8 cellular contexts compared by ENCODE assay signal in the genomic region with DNA sequence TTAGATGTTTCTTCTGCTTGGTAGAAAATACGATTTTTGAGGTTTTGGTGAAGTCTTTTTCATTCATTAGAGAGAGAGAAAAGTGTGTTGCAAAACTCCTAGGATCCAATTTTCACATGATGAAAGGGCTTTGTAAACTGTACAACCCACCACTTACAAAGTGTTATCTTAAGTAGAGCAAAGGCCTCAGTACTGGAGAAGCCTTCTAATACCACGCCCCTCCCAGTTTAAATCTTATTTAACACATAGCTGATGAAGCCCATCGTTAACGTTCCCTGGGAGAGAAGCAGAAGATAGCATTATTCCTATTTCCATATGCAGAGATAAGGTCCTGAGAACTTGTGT. TPM values are rescaled to one million over a fixed set of nuclear protein-coding genes. Genes with fewer than 3 reads are reported as not detected.
DNase-seq lines count a peak whose midpoint lies in the region; ATAC-seq, FAIRE-seq and TF ChIP-seq lines count a peak whose summit lies in the region.

No MANE protein-coding gene starts in this region.

- H3K4me1 ChIP-seq in ascending aorta: peaks cover 3 to 11% of the 10 kb centered on the region in 2 donors

- H3K9me3 ChIP-seq in ascending aorta: no peaks in the 10 kb centered on the region

- intact Hi-C loops in ascending aorta (cut with DNase I) (loop anchor here (5.0 to 10.0 kb wide), 5 partner anchors 59 to 428 kb away; no protein-coding TSS in a partner anchor), head of caudate nucleus (cut with DNase I) (loop anchor here (10.0 kb wide), 1 partner anchor 52 kb away; no protein-coding TSS in a partner anchor)

- H3K27me3 ChIP-seq in ascending aorta (no peaks in the 10 kb centered on the region), kidney epithelial cell (ENCODE audit: control insufficient read depth, insufficient read depth, low read length) (no peaks in the 10 kb centered on the region)

- no peak for TF ChIP-seq CTCF in ascending aorta (IDR thresholded peaks at IDR 0.05)
- TF ChIP-seq CTCF in kidney epithelial cell (IDR thresholded peaks at IDR 0.05; ENCODE audit: insufficient read depth, low read length, poor library complexity, severe bottlenecking): no peak

- H3K36me3 ChIP-seq in ascending aorta: no peaks in the 10 kb centered on the region
- no peaks in the 10 kb centered on the region for H3K36me3 ChIP-seq in kidney epithelial cell (ENCODE audit: control insufficient read depth, insufficient read depth, low read length)

- TF ChIP-seq POLR2A in H54 (IDR thresholded peaks at IDR 0.05; ENCODE audit: low read depth, low read length): no peak

- ATAC-seq in GM18867 (IDR thresholded peaks at IDR 0.05; ENCODE audit: unreplicated experiment): peak; percentile 12
- peak; percentile 11 for ATAC-seq in HG03354 (IDR thresholded peaks at IDR 0.05; ENCODE audit: poor library complexity, severe bottlenecking, unreplicated experiment)

- peak overlapping the region; percentile 55 to 74 for H3K4me3 ChIP-seq in ascending aorta
- H3K4me3 ChIP-seq in kidney epithelial cell (ENCODE audit: low read depth, low read length): peak overlapping the region; percentile 47

- DNase-seq in ascending aorta (ENCODE audit: low spot score in 2 of 2): no peak
- no peak for DNase-seq in kidney epithelial cell (ENCODE audit: low read depth)
- DNase-seq in head of caudate nucleus: no peak
- DNase-seq in H54 (ENCODE audit: insufficient read length, low spot score): no peak
- no peak for DNase-seq in hypothalamus (lab: John Stamatoyannopoulos, UW)

- H3K27ac ChIP-seq in ascending aorta: peak overlapping the region; percentile 84 to 90
- H3K27ac ChIP-seq in temporal lobe (ENCODE audit: low read depth, low read length): peak overlapping the region; percentile 94

- FAIRE-seq in H54 (lab: Jason Lieb, UNC): no peak

RNA-seq across cellular contexts. Expression of a gene that starts 0.9 kb away (rescaled TPM):
- total RNA-seq in ascending aorta: 189 TPM
- 1.4 and 2.0 TPM in 2 replicates for total RNA-seq in kidney epithelial cell
- total RNA-seq in temporal lobe: 31.2 TPM

RNA-seq across cellular contexts. Expression of a gene that starts 26.8 kb away (rescaled TPM):
- total RNA-seq in ascending aorta (36.4 TPM), kidney epithelial cell (59.0 and 63.7 TPM in 2 replicates), temporal lobe (44.3 TPM)

Comparison
In these comparisons a context has a peak if more than half of its experiments do, and no peak if none do; other contexts are left out.
1. RNA of a gene that starts 0.9 kb away (total RNA-seq): 189 TPM in ascending aorta (single experiment) and 31.2 TPM in temporal lobe (single experiment); 1.4 to 2.0 TPM in kidney epithelial cell; every median in the first group is over 10 times any median in the second.